In the genomic region with DNA sequence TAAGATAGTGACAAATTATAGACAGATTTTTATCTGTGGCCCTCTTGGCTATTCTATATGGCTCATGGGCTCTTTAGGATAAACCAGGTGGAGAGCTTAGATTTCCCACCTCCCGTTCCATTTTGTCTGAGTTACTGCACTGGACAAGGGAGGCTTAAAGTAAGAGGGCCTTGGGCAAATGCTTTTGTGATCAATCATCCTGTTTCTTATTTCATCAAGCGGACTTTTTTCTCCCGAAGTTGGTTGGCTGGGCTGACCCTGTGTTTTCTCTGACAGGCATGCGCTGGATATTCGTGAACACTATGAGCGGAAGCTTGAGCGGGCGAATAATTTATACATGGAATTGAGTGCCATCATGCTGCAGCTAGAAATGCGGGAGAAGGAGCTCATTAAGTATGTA, we compare ENCODE assay signal across 31 cellular contexts. TPM values are rescaled to one million over a fixed set of nuclear protein-coding genes. Genes with fewer than 3 reads are reported as not detected.
DNase-seq lines count a peak whose midpoint lies in the region; TF ChIP-seq lines count a peak whose summit lies in the region.
"Had no signal": no experiment of that assay in that cellular context is flagged by ENCODE, and none has a peak within 500 bp of the region (broad histone marks: within the 10 kb centered on the region; RNA-seq: fewer than 3 reads in every experiment).

No MANE protein-coding gene starts in this region.

- no peak overlapping the region for H4K8ac ChIP-seq in trophoblast cell (ENCODE audit: low read depth, low read length)

- no CpG with 5 or more reads among the region's 9 CpGs for WGBS in trophoblast cell (ENCODE audit: extremely low coverage, insufficient coverage, insufficient read length)
- WGBS in tibial nerve, 2 donors, result 93 to 96% methylated on average over 9 of the region's 9 CpGs

- TF ChIP-seq CTCF in OCI-LY3 (IDR thresholded peaks at IDR 0.05; ENCODE audit: low read depth, low read length) (no peak), neural cell (IDR thresholded peaks at IDR 0.05; ENCODE audit: poor library complexity, severe bottlenecking) (no peak), tibial nerve (IDR thresholded peaks at IDR 0.05) (no peak), coronary artery (IDR thresholded peaks at IDR 0.05) (no peak)

- H3K4me3 ChIP-seq in OCI-LY3 (ENCODE audit: low read length), result no peak overlapping the region
- H3K4me3 ChIP-seq in neural cell (ENCODE audit: low read length), result no peak overlapping the region
- H3K4me3 ChIP-seq in trophoblast cell (ENCODE audit: low read depth, low read length), result no peak overlapping the region
- H3K4me3 ChIP-seq in tibial nerve, result no peak overlapping the region
- no peak overlapping the region for H3K4me3 ChIP-seq in coronary artery
- H3K4me3 ChIP-seq: A549; BLaER1; BLaER1 treated with 17β-estradiol and CSF1 and Interleukin-3, amounts not matched to agents 10 nM and 100 nM had no signal

- no peak overlapping the region for H3K4ac ChIP-seq in trophoblast cell (ENCODE audit: low read depth, low read length)

- H3K79me1 ChIP-seq in trophoblast cell (ENCODE audit: low read length), result no peaks in the 10 kb centered on the region

- H3K23ac ChIP-seq in trophoblast cell (ENCODE audit: low read length), result no peak overlapping the region

- H3K9me3 ChIP-seq in OCI-LY3 (ENCODE audit: insufficient read depth, low read length), result no peaks in the 10 kb centered on the region
- no peaks in the 10 kb centered on the region for H3K9me3 ChIP-seq in neural cell (ENCODE audit: low read length)
- H3K9me3 ChIP-seq in trophoblast cell (ENCODE audit: insufficient read depth, low read depth, low read length), result no peaks in the 10 kb centered on the region
- H3K9me3 ChIP-seq in tibial nerve, result no peaks in the 10 kb centered on the region
- H3K9me3 ChIP-seq: A549; BE2C; BLaER1; BLaER1 treated with 17β-estradiol and CSF1 and Interleukin-3, amounts not matched to agents 10 nM and 100 nM; Caco-2 had no signal

- H4K20me1 ChIP-seq in OCI-LY3 (ENCODE audit: insufficient read depth, low read length) (no peaks in the 10 kb centered on the region), neural cell (ENCODE audit: insufficient read depth) (no peaks in the 10 kb centered on the region)
- H4K20me1 ChIP-seq: BLaER1; BLaER1 treated with 17β-estradiol and CSF1 and Interleukin-3, amounts not matched to agents 10 nM and 100 nM had no signal

- no peak overlapping the region for H3K18ac ChIP-seq in trophoblast cell (ENCODE audit: low read length)

- H3K27me3 ChIP-seq in OCI-LY3 (ENCODE audit: low read depth, low read length), result no peaks in the 10 kb centered on the region
- no peaks in the 10 kb centered on the region for H3K27me3 ChIP-seq in neural cell (ENCODE audit: insufficient read depth, low read depth, low read length)
- no peaks in the 10 kb centered on the region for H3K27me3 ChIP-seq in trophoblast cell (ENCODE audit: insufficient read depth, low read length)
- H3K27me3 ChIP-seq in tibial nerve, result no peaks in the 10 kb centered on the region
- H3K27me3 ChIP-seq: BE2C; BLaER1; BLaER1 treated with 17β-estradiol and CSF1 and Interleukin-3, amounts not matched to agents 10 nM and 100 nM had no signal

- no peak overlapping the region for H3K27ac ChIP-seq in OCI-LY3 (ENCODE audit: low read length)
- H3K27ac ChIP-seq in neural cell (ENCODE audit: low read length), result peak overlapping the region; percentile 55
- no peak overlapping the region for H3K27ac ChIP-seq in trophoblast cell (ENCODE audit: low read depth, low read length)
- no peak overlapping the region for H3K27ac ChIP-seq in tibial nerve
- H3K27ac ChIP-seq in coronary artery, result no peak overlapping the region
- H3K27ac ChIP-seq: 22Rv1; A549; BLaER1; BLaER1 treated with 17β-estradiol and CSF1 and Interleukin-3, amounts not matched to agents 10 nM and 100 nM; C4-2B had no signal

- no peak overlapping the region for H2AK5ac ChIP-seq in trophoblast cell (ENCODE audit: low read length)

- H2BK5ac ChIP-seq in trophoblast cell (ENCODE audit: low read depth, low read length, poor library complexity), result no peak overlapping the region

- no peaks in the 10 kb centered on the region for H3F3A ChIP-seq in neural cell (ENCODE audit: insufficient read depth, low read length, poor library complexity, severe bottlenecking)

- H3K79me2 ChIP-seq in OCI-LY3 (ENCODE audit: low read length) (no peaks in the 10 kb centered on the region), neural cell (replicated peaks; ENCODE audit: insufficient read depth, low read length) (no peaks in the 10 kb centered on the region), trophoblast cell (ENCODE audit: control insufficient read depth, insufficient read depth, low read length, poor library complexity) (no peaks in the 10 kb centered on the region)

- no peak overlapping the region for H3K14ac ChIP-seq in trophoblast cell (ENCODE audit: low read length)

- TF ChIP-seq EP300 in neural cell (conservative IDR thresholded peaks at IDR 0.05; ENCODE audit: poor library complexity, severe bottlenecking), result no peak
- TF ChIP-seq EP300 in tibial nerve (IDR thresholded peaks at IDR 0.05), result no peak

- no peak for TF ChIP-seq RAD21 in neural cell (conservative IDR thresholded peaks at IDR 0.05)

- H3K4me1 ChIP-seq in OCI-LY3 (ENCODE audit: low read length) (peaks cover 10% of the 10 kb centered on the region), trophoblast cell (ENCODE audit: control insufficient read depth in 1 of 2, insufficient read depth in 2 of 2, low read length in 2 of 2) (no peaks in the 10 kb centered on the region), tibial nerve (no peaks in the 10 kb centered on the region)
- H3K4me1 ChIP-seq: A549; BE2C; BLaER1; BLaER1 treated with 17β-estradiol and CSF1 and Interleukin-3, amounts not matched to agents 10 nM and 100 nM; Caco-2 had no signal

- DNase-seq in trophoblast cell (peak; percentile 57 to 84), tibial nerve (ENCODE audit: low spot score in 2 of 2) (no peak), NCI-H2227 treated with DMSO at 0.1 percent for 48 hours (lab: John Stamatoyannopoulos, UW) (no peak), coronary artery (ENCODE audit: low spot score) (no peak)
- DNase-seq: 8988T; ACHN; AML-193; BE2C; C1 segment of cervical spinal cord; Caco-2; Calu3; CD4-positive, alpha-beta memory T cell; CD4-positive, alpha-beta T cell; CD4-positive, CD25-positive, alpha-beta regulatory T cell; CD8-positive, alpha-beta memory T cell; CD8-positive, alpha-beta T cell; COR-L47; DMS 273 treated with DMSO at 0.1 percent for 48 hours; DMS153; DMS53; DMS79; DMS79 treated with DMSO at 0.1 percent for 48 hours; DND-41; EL had no signal

- H4K91ac ChIP-seq in trophoblast cell (ENCODE audit: low read depth, low read length), result no peak overlapping the region

- H2AFZ ChIP-seq in OCI-LY3 (ENCODE audit: low read depth, low read length) (no peak overlapping the region), neural cell (ENCODE audit: low read depth, low read length) (no peak overlapping the region), trophoblast cell (ENCODE audit: insufficient read depth, low read length, poor library complexity) (no peak overlapping the region)

- H2BK12ac ChIP-seq in trophoblast cell (ENCODE audit: low read length), result no peak overlapping the region

- H3K9me2 ChIP-seq in neural cell (ENCODE audit: insufficient read depth, low read length), result no peaks in the 10 kb centered on the region

- H4K12ac ChIP-seq in trophoblast cell (ENCODE audit: low read depth, low read length), result no peak overlapping the region

- H3K4me2 ChIP-seq in OCI-LY3 (ENCODE audit: low read length), result peak overlapping the region; percentile 60; the same call in 1 of the 2 replicates
- no peak overlapping the region for H3K4me2 ChIP-seq in neural cell (ENCODE audit: low read length)
- H3K4me2 ChIP-seq in trophoblast cell (ENCODE audit: low read length), result no peak overlapping the region
- H3K4me2 ChIP-seq: A549; BLaER1; BLaER1 treated with 17β-estradiol and CSF1 and Interleukin-3, amounts not matched to agents 10 nM and 100 nM had no signal

- H2BK120ac ChIP-seq in trophoblast cell (ENCODE audit: insufficient read depth, low read length, poor library complexity), result no peak overlapping the region

- H3K36me3 ChIP-seq in OCI-LY3 (replicated peaks; ENCODE audit: low read depth, low read length) (no peaks in the 10 kb centered on the region), neural cell (ENCODE audit: insufficient read depth, low read length) (peaks cover 7% of the 10 kb centered on the region), trophoblast cell (ENCODE audit: control insufficient read depth in 1 of 2, insufficient read depth in 2 of 2, low read length in 2 of 2) (peaks cover 0 to 2% of the 10 kb centered on the region in 2 experiments), tibial nerve (peaks cover 0 to 68% (median 0%) of the 10 kb centered on the region in 3 donors)
- H3K36me3 ChIP-seq: BLaER1; BLaER1 treated with 17β-estradiol and CSF1 and Interleukin-3, amounts not matched to agents 10 nM and 100 nM had no signal

- no peak for TF ChIP-seq POLR2A in tibial nerve (IDR thresholded peaks at IDR 0.05)

- no peak overlapping the region for H3K9ac ChIP-seq in OCI-LY3 (ENCODE audit: low read length)
- no peak overlapping the region for H3K9ac ChIP-seq in neural cell (ENCODE audit: low read length)
- no peak overlapping the region for H3K9ac ChIP-seq in trophoblast cell (ENCODE audit: low read length)
- H3K9ac ChIP-seq: BLaER1; BLaER1 treated with 17β-estradiol and CSF1 and Interleukin-3, amounts not matched to agents 10 nM and 100 nM had no signal

TF ChIP-seq in neural cell, 6 proteins besides CTCF, POLR2A, EP300 and RAD21 (continues in another document):
- TF ChIP-seq MXI1 (conservative IDR thresholded peaks at IDR 0.05; ENCODE audit: poor library complexity, severe bottlenecking), result no peak
- TF ChIP-seq TAF1 (IDR thresholded peaks at IDR 0.05; ENCODE audit: low read depth), result no peak
- TF ChIP-seq POLR2AphosphoS5 (IDR thresholded peaks at IDR 0.05), result no peak
- no peak for TF ChIP-seq SMC3 (conservative IDR thresholded peaks at IDR 0.05; ENCODE audit: poor library complexity)
- TF ChIP-seq EZH2 (IDR thresholded peaks at IDR 0.05; ENCODE audit: borderline replicate concordance, insufficient read depth, low read length, poor library complexity, severe bottlenecking), result no peak

RNA-seq across cellular contexts. Expression of gene TMEM41A, which starts 33.4 kb away (rescaled TPM):
- polyA plus RNA-seq in neural cell, result 9.5 and 12.9 TPM in 2 replicates
- polyA minus RNA-seq in neural cell, result 14.4 and 14.8 TPM in 2 replicates
- polyA plus RNA-seq in trophoblast cell (2013), result 13.7 and 14.2 TPM in 2 replicates
- 10 to 100 TPM; 11.4 to 19.8 (median 14.9) TPM for total RNA-seq in tibial nerve

Comparison
In these comparisons a context has a peak if more than half of its experiments do, and no peak if none do; other contexts are left out.
1. DNase-seq: peak in trophoblast cell (2 of 2); none in tibial nerve (0 of 2), NCI-H2227 treated with DMSO at 0.1 percent for 48 hours (single experiment) and coronary artery (single experiment).